ENCODE assay signal across 26 cellular contexts in genomic region chr1:54111624-54112023, GRCh38. TPM values are rescaled to one million over a fixed set of nuclear protein-coding genes. Genes with fewer than 3 reads are reported as not detected.
"Had no signal": no experiment of that assay in that cellular context is flagged by ENCODE, and none has a peak within 500 bp of the region (broad histone marks: within the 10 kb centered on the region; RNA-seq: fewer than 3 reads in every experiment).

No MANE protein-coding gene starts in this region.

- H3K4me1 Mint-ChIP-seq: activated naive CD4-positive, alpha-beta T cell treated with anti-CD3 and anti-CD28 coated beads, Interleukin-2, amount 10 ng/mL, durations not matched to agents 7 days and 5 days; stimulated activated naive B cell treated with anti-CD40 and anti-IgM and Interleukin-4, amounts not matched to agents 10 μg/mL and 1 μg/mL and 100 μg/mL, for 72 hours had no signal

- H2AFZ ChIP-seq: parathyroid adenoma had no signal

- H3K4me1 ChIP-seq: breast epithelium, esophagus muscularis mucosa, foreskin keratinocyte, parathyroid adenoma, right atrium auricular region, thyroid gland, upper lobe of left lung had no signal

- H3K27ac ChIP-seq: breast epithelium, esophagus muscularis mucosa, foreskin keratinocyte, parathyroid adenoma, right atrium auricular region, stomach, thyroid gland, upper lobe of left lung had no signal

- H3K4me3 Mint-ChIP-seq: activated naive CD4-positive, alpha-beta T cell treated with anti-CD3 and anti-CD28 coated beads, Interleukin-2, amount 10 ng/mL, durations not matched to agents 7 days and 5 days; activated T-helper 1 cell treated with anti-CD3 and anti-CD28 coated beads, Interleukin-12 subunit alpha, Interleukin-12 subunit beta, Interleukin-2, Interleukin-4 antibody, amounts not matched to agents 30 ng/mL and 10 ng/mL and 1 ng/mL, durations not matched to agents 14 hours and 24 hours and 36 hours; dendritic cell treated with granulocyte-macrophage colony-stimulating factor and Interleukin-4, amounts not matched to agents 40 ng/mL and 50 ng/mL, for 4 days; nephron progenitor cell; stimulated activated naive B cell treated with anti-CD40 and anti-IgM and Interleukin-4, amounts not matched to agents 10 μg/mL and 1 μg/mL and 100 μg/mL, for 72 hours; T-helper 2 cell treated with Interferon-gamma antibody and Interleukin-4, amounts not matched to agents 5 μg/mL and 100 μg/mL, for 36 hours had no signal

- ATAC-seq: foreskin keratinocyte; left ventricle myocardium superior; stimulated activated naive B cell treated with anti-CD40 and anti-IgM and Interleukin-4, amounts not matched to agents 10 μg/mL and 1 μg/mL and 100 μg/mL, for 72 hours had no signal

- H3K36me3 ChIP-seq: breast epithelium, esophagus muscularis mucosa, right atrium auricular region, stomach, thyroid gland, upper lobe of left lung had no signal

- H3K36me3 Mint-ChIP-seq: activated naive CD4-positive, alpha-beta T cell treated with anti-CD3 and anti-CD28 coated beads, Interleukin-2, amount 10 ng/mL, durations not matched to agents 7 days and 5 days; stimulated activated naive B cell treated with anti-CD40 and anti-IgM and Interleukin-4, amounts not matched to agents 10 μg/mL and 1 μg/mL and 100 μg/mL, for 72 hours had no signal

- H3K27me3 Mint-ChIP-seq: activated naive CD4-positive, alpha-beta T cell treated with anti-CD3 and anti-CD28 coated beads, Interleukin-2, amount 10 ng/mL, durations not matched to agents 7 days and 5 days; dendritic cell treated with granulocyte-macrophage colony-stimulating factor and Interleukin-4, amounts not matched to agents 40 ng/mL and 50 ng/mL, for 4 days; stimulated activated naive B cell treated with anti-CD40 and anti-IgM and Interleukin-4, amounts not matched to agents 10 μg/mL and 1 μg/mL and 100 μg/mL, for 72 hours had no signal

- H3K27me3 ChIP-seq: breast epithelium, esophagus muscularis mucosa, foreskin keratinocyte, right atrium auricular region, stomach, thyroid gland, upper lobe of left lung had no signal

- H3K9me3 Mint-ChIP-seq: activated naive CD4-positive, alpha-beta T cell treated with anti-CD3 and anti-CD28 coated beads, Interleukin-2, amount 10 ng/mL, durations not matched to agents 7 days and 5 days; activated T-helper 1 cell treated with anti-CD3 and anti-CD28 coated beads, Interleukin-12 subunit alpha, Interleukin-12 subunit beta, Interleukin-2, Interleukin-4 antibody, amounts not matched to agents 30 ng/mL and 10 ng/mL and 1 ng/mL, durations not matched to agents 14 hours and 24 hours and 36 hours; dendritic cell treated with granulocyte-macrophage colony-stimulating factor and Interleukin-4, amounts not matched to agents 40 ng/mL and 50 ng/mL, for 4 days; nephron progenitor cell; stimulated activated naive B cell treated with anti-CD40 and anti-IgM and Interleukin-4, amounts not matched to agents 10 μg/mL and 1 μg/mL and 100 μg/mL, for 72 hours; T-helper 2 cell treated with Interferon-gamma antibody and Interleukin-4, amounts not matched to agents 5 μg/mL and 100 μg/mL, for 36 hours had no signal

- DNase-seq: activated CD4-positive, alpha-beta T cell treated with anti-CD3 and anti-CD28 coated beads for 48 hours; activated CD4-positive, alpha-beta T cell treated with anti-CD3 and anti-CD28 coated beads, Interleukin-2, amount 50 U/mL, for 48 hours; activated effector memory CD4-positive, alpha-beta T cell treated with anti-CD3 and anti-CD28 coated beads, Interleukin-2, amount 50 U/mL, for 16 hours; activated naive CD4-positive, alpha-beta T cell treated with anti-CD3 and anti-CD28 coated beads, Interleukin-2, amount 10 ng/mL, durations not matched to agents 7 days and 5 days; central memory CD4-positive, alpha-beta T cell; foreskin keratinocyte; left ventricle myocardium superior; nephron progenitor cell; stimulated activated CD4-positive, alpha-beta T cell treated with anti-CD3 and anti-CD28 coated beads, Interleukin-15, amount 100 ng/mL, for 24 hours; stimulated activated CD4-positive, alpha-beta T cell treated with anti-CD3 and anti-CD28 coated beads, Interleukin-2, amount 100 ng/mL, for 24 hours; stimulated activated naive B cell treated with anti-CD40 and anti-IgM and Interleukin-4, amounts not matched to agents 10 μg/mL and 1 μg/mL and 100 μg/mL, for 72 hours; stomach; T-helper 1 cell; thyroid gland; upper lobe of left lung had no signal

- H3K9me3 ChIP-seq: breast epithelium, esophagus muscularis mucosa, right atrium auricular region, stomach, thyroid gland, upper lobe of left lung had no signal

- H3K4me2 ChIP-seq: smooth muscle cell had no signal

- H3K9ac ChIP-seq: parathyroid adenoma had no signal

- H3K27ac Mint-ChIP-seq: activated naive CD4-positive, alpha-beta T cell treated with anti-CD3 and anti-CD28 coated beads, Interleukin-2, amount 10 ng/mL, durations not matched to agents 7 days and 5 days; activated T-helper 1 cell treated with anti-CD3 and anti-CD28 coated beads, Interleukin-12 subunit alpha, Interleukin-12 subunit beta, Interleukin-2, Interleukin-4 antibody, amounts not matched to agents 30 ng/mL and 10 ng/mL and 1 ng/mL, durations not matched to agents 14 hours and 24 hours and 36 hours; dendritic cell treated with granulocyte-macrophage colony-stimulating factor and Interleukin-4, amounts not matched to agents 40 ng/mL and 50 ng/mL, for 4 days; nephron progenitor cell; stimulated activated naive B cell treated with anti-CD40 and anti-IgM and Interleukin-4, amounts not matched to agents 10 μg/mL and 1 μg/mL and 100 μg/mL, for 72 hours; T-helper 2 cell treated with Interferon-gamma antibody and Interleukin-4, amounts not matched to agents 5 μg/mL and 100 μg/mL, for 36 hours had no signal

- H3K4me3 ChIP-seq: breast epithelium, esophagus muscularis mucosa, right atrium auricular region, smooth muscle cell, stomach, thyroid gland, upper lobe of left lung had no signal

RNA-seq across cellular contexts. Expression of gene CDCP2, which starts 41.2 kb away (rescaled TPM):
- total RNA-seq: activated T-helper 1 cell treated with anti-CD3 and anti-CD28 coated beads, Interleukin-12 subunit alpha, Interleukin-12 subunit beta, Interleukin-2, Interleukin-4 antibody, amounts not matched to agents 30 ng/mL and 10 ng/mL and 1 ng/mL, durations not matched to agents 14 hours and 24 hours and 36 hours; foreskin keratinocyte; glomerular endothelial cell; left ventricle myocardium superior; mucosa of gallbladder; pulmonary artery endothelial cell; right atrium auricular region; smooth muscle cell; upper lobe of left lung had no signal
- polyA plus RNA-seq: foreskin keratinocyte, smooth muscle cell, stomach had no signal
